ENCODE assay signal across 11 cellular contexts in the genomic region with DNA sequence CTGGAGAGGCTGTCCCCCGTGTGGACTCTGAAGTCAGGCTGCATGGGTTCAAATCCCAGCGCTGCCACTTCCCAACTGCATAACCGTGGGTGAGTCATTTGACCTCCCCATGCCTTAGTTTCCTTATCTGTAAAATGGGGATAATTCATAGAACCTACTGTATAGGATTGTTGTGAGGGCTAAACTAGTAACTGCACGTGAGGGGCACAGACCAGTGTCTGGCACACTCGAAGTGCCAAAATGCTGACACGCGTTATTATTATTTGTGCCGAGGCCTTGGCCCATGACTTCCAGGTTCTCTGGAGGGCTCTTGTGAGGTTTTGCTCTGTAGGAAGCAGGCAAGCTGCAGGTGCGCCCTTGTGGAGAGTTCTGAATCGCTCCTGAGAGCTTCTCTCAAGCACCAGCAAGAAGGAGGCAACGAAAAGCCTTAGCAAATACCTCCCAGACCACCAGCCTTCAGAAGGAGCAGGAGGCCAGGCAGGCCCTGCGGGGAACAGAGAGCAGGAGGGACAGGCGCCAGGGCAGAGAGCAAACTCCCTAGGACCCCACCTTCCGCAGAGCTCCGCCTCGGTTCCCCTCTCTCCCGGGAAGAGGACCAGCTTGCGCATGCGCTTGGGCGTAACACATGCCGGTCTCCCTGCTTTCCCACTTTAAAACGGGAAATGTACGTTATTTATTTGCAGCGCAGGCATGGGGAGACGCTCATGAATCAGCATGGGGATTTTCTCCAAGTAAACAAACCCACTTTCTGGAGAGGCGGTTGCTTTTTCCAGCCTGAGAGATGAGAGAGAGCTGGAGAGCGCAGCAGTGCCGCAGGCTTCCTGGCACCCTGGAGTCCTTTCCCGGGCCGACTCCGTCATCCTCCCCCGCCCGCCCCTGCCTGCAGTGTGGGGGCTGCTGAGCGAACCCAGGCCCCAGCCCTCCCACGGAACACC. TPM values are rescaled to one million over a fixed set of nuclear protein-coding genes. Genes with fewer than 3 reads are reported as not detected.
DNase-seq lines count a peak whose midpoint lies in the region; ATAC-seq and TF ChIP-seq lines count a peak whose summit lies in the region.
"Had no signal": no experiment of that assay in that cellular context is flagged by ENCODE, and none has a peak within 500 bp of the region (broad histone marks: within the 10 kb centered on the region; RNA-seq: fewer than 3 reads in every experiment).

No MANE protein-coding gene starts in this region.

- H3K9me3 ChIP-seq in mesodermal cell (ENCODE audit: control insufficient read depth, low read length) = no peaks in the 10 kb centered on the region

- H3K4me1 ChIP-seq in mesodermal cell (ENCODE audit: control insufficient read depth, insufficient read depth, low read length, poor library complexity, severe bottlenecking) = no peaks in the 10 kb centered on the region

- no peak for ATAC-seq in GM19467 (IDR thresholded peaks at IDR 0.05; ENCODE audit: unreplicated experiment)
- ATAC-seq: activated naive CD4-positive, alpha-beta T cell treated with anti-CD3 and anti-CD28 coated beads, Interleukin-2, amount 50 U/mL, for 72 hours had no signal

- H3K4me3 Mint-ChIP-seq in type B pancreatic cell = peak overlapping the region; percentile 88

- H3K4me3 ChIP-seq in fibroblast of mammary gland (ENCODE audit: control insufficient read depth, low read depth, low read length) (no peak overlapping the region), mesodermal cell (ENCODE audit: extremely low read depth, insufficient read depth, low read length, poor library complexity, severe bottlenecking) (peak overlapping the region; percentile 25)

- DNase-seq in DMS 273 (lab: John Stamatoyannopoulos, UW; ENCODE audit: unreplicated experiment) (peak; percentile 45), DMS 273 treated with DMSO at 0.1 percent for 48 hours (lab: John Stamatoyannopoulos, UW) (no peak), fibroblast of mammary gland (ENCODE audit: low read depth) (peak; percentile 2), type B pancreatic cell (ENCODE audit: extremely low spot score, unreplicated experiment) (peak; percentile 72), GM13976 (ENCODE audit: low spot score) (no peak)
- no peak for DNase-seq in stimulated activated naive CD4-positive, alpha-beta T cell treated with Interleukin-2 at 50 U/mL for 16 hours (lab: John Stamatoyannopoulos, UW)
- DNase-seq: T-helper 9 cell had no signal

- H3K36me3 Mint-ChIP-seq in type B pancreatic cell = no peaks in the 10 kb centered on the region
- H3K36me3 Mint-ChIP-seq: activated naive CD4-positive, alpha-beta T cell treated with anti-CD3 and anti-CD28 coated beads, Interleukin-2, amount 50 U/mL, for 72 hours had no signal

- no peaks in the 10 kb centered on the region for H3K4me1 Mint-ChIP-seq in type B pancreatic cell (ENCODE audit: unreplicated experiment)

- no peak overlapping the region for H3K27ac Mint-ChIP-seq in type B pancreatic cell
- H3K27ac Mint-ChIP-seq: activated naive CD4-positive, alpha-beta T cell treated with anti-CD3 and anti-CD28 coated beads, Interleukin-2, amount 50 U/mL, for 72 hours had no signal

- in situ Hi-C loops in GM13976 (cut with MboI; ENCODE audit: low sequenced_read_pairs, unreplicated experiment) = no loop called here

- peaks cover 46% of the 10 kb centered on the region for H3K27me3 Mint-ChIP-seq in type B pancreatic cell

- H3K27ac ChIP-seq in mesodermal cell (ENCODE audit: low read depth, low read length, severe bottlenecking) = no peak overlapping the region
- H3K27ac ChIP-seq: 22Rv1 had no signal

- TF ChIP-seq CTCF in fibroblast of mammary gland (conservative IDR thresholded peaks at IDR 0.05; ENCODE audit: control insufficient read depth, insufficient read depth, low read depth, low read length) (no peak), type B pancreatic cell (conservative IDR thresholded peaks at IDR 0.05) (peak; percentile 34), GM13976 (IDR thresholded peaks at IDR 0.05; ENCODE audit: borderline replicate concordance, control extremely low read depth, extremely low read depth, insufficient read depth, missing control alignments) (no peak)

- no peaks in the 10 kb centered on the region for H3K9me3 Mint-ChIP-seq in type B pancreatic cell

- WGBS in mesodermal cell (ENCODE audit: insufficient coverage in 2 of 2), 2 experiments = 30 to 41% methylated on average over 15 to 17 of the region's 35 CpGs

- no peaks in the 10 kb centered on the region for H3K36me3 ChIP-seq in mesodermal cell (ENCODE audit: control insufficient read depth, insufficient read depth, low read length)

RNA-seq across cellular contexts. Expression of gene SORCS3, which starts 39.6 kb away (rescaled TPM):
- polyA plus RNA-seq in mesodermal cell (2013, experiment 1 of 2) = 0.63 TPM
- 0.15 TPM for polyA plus RNA-seq in mesodermal cell (2013, experiment 2 of 2)
- total RNA-seq in type B pancreatic cell (ENCODE audit: low replicate concordance) = 1.3 and 4.2 TPM in 2 replicates
- total RNA-seq: activated naive CD4-positive, alpha-beta T cell treated with anti-CD3 and anti-CD28 coated beads, Interleukin-2, amount 50 U/mL, for 72 hours had no signal

Comparison
In these comparisons a context has a peak if more than half of its experiments do, and no peak if none do; other contexts are left out.
1. DNase-seq: peak in DMS 273 (single experiment), fibroblast of mammary gland (single experiment) and type B pancreatic cell (single experiment); none in DMS 273 treated with DMSO at 0.1 percent for 48 hours (single experiment), GM13976 (single experiment) and stimulated activated naive CD4-positive, alpha-beta T cell treated with Interleukin-2 at 50 U/mL for 16 hours (single experiment).